ENCODE assay signal across 9 cellular contexts in genomic region chr16:74449470-74449869, GRCh38. TPM values are rescaled to one million over a fixed set of nuclear protein-coding genes. Genes with fewer than 3 reads are reported as not detected.
DNase-seq lines count a peak whose midpoint lies in the region; ATAC-seq and TF ChIP-seq lines count a peak whose summit lies in the region.
"Had no signal": no experiment of that assay in that cellular context is flagged by ENCODE, and none has a peak within 500 bp of the region (broad histone marks: within the 10 kb centered on the region; RNA-seq: fewer than 3 reads in every experiment).

No MANE protein-coding gene starts in this region.

- TF ChIP-seq CTCF in MCF 10A (IDR thresholded peaks at IDR 0.05; ENCODE audit: unreplicated experiment) (no peak), left lung (IDR thresholded peaks at IDR 0.05) (no peak), suprapubic skin (IDR thresholded peaks at IDR 0.05) (no peak)

- H3K4me3 ChIP-seq in left lung (no peak overlapping the region), suprapubic skin (no peak overlapping the region)

- no TSS peak for BruUV-seq in MCF 10A (replicated peaks; lab: Mats Ljungman, UMichigan)

- peaks cover 14 to 32% of the 10 kb centered on the region in 2 donors for H3K4me1 ChIP-seq in left lung
- H3K4me1 ChIP-seq in suprapubic skin, result peaks cover 37% of the 10 kb centered on the region

- TF ChIP-seq EP300 in suprapubic skin (IDR thresholded peaks at IDR 0.05), result no peak

- peak overlapping the region; percentile 76 to 78 for H3K27ac ChIP-seq in left lung
- H3K27ac ChIP-seq in suprapubic skin, result peak overlapping the region; percentile 88

- ATAC-seq in left lung (peak; percentile 46), GM21528 (IDR thresholded peaks at IDR 0.05; ENCODE audit: low FRiP score, unreplicated experiment) (no peak)
- ATAC-seq: activated T-helper 17 cell treated with anti-CD3 and anti-CD28 coated beads, Interleukin-2, amount 50 U/mL, for 72 hours had no signal

- no peaks in the 10 kb centered on the region for H3K9me3 Mint-ChIP-seq in MCF 10A (ENCODE audit: unreplicated experiment)
- H3K9me3 Mint-ChIP-seq: activated T-helper 17 cell treated with anti-CD3 and anti-CD28 coated beads, Interleukin-2, amount 50 U/mL, for 72 hours had no signal

- WGBS in suprapubic skin, result 95% methylated on average over 5 of the region's 5 CpGs

- intact Hi-C loops in MCF 10A (cut with micrococcal nuclease), result loop anchor here (2.0 to 5.0 kb wide), 2 partner anchors 157 to 173 kb away; partner anchors contain the start of gene GLG1
- intact Hi-C loops in left lung (cut with DNase I), result no loop called here

- H3K36me3 Mint-ChIP-seq in MCF 10A (ENCODE audit: insufficient read depth, unreplicated experiment), result peaks cover 54% of the 10 kb centered on the region

- TF ChIP-seq POLR2A in suprapubic skin (IDR thresholded peaks at IDR 0.05), result no peak

- POLR2A ChIA-PET in MCF 10A (lab: Yijun Ruan, JAX), result interaction anchor here (0.8 to 3.4 kb wide), 13 partner anchors 9 to 158 kb away, joined by 3 to 46 read pairs (median 5); partner anchors contain the start of gene GLG1

- H3K27me3 ChIP-seq in left lung, result no peaks in the 10 kb centered on the region
- H3K27me3 ChIP-seq in suprapubic skin, result no peaks in the 10 kb centered on the region

- DNase-seq in HPDE6-E6E7 (ENCODE audit: extremely low spot score), result peak; percentile 91
- peak; percentile 84 for DNase-seq in MCF 10A (ENCODE audit: unreplicated experiment)
- DNase-seq in left lung, result no peak
- no peak for DNase-seq in suprapubic skin (ENCODE audit: low spot score in 2 of 2)
- no peak for DNase-seq in T-helper 1 cell
- DNase-seq in Kasumi-1 (lab: John Stamatoyannopoulos, UW), result no peak
- DNase-seq in cerebellar nuclear complex (lab: John Stamatoyannopoulos, UW), result no peak

- H3K9me3 ChIP-seq in left lung, result no peaks in the 10 kb centered on the region
- no peaks in the 10 kb centered on the region for H3K9me3 ChIP-seq in suprapubic skin

- H3K36me3 ChIP-seq in left lung (peaks cover 0 to 61% of the 10 kb centered on the region in 2 donors), suprapubic skin (peaks cover 27% of the 10 kb centered on the region)

- peak overlapping the region; percentile 86 for H3K27ac Mint-ChIP-seq in MCF 10A (ENCODE audit: low read depth, unreplicated experiment)
- H3K27ac Mint-ChIP-seq: activated T-helper 17 cell treated with anti-CD3 and anti-CD28 coated beads, Interleukin-2, amount 50 U/mL, for 72 hours had no signal

- H3K4me1 Mint-ChIP-seq in MCF 10A (ENCODE audit: insufficient read depth, unreplicated experiment), result peaks cover 15% of the 10 kb centered on the region
- H3K4me1 Mint-ChIP-seq: activated T-helper 17 cell treated with anti-CD3 and anti-CD28 coated beads, Interleukin-2, amount 50 U/mL, for 72 hours had no signal

- H3K4me3 Mint-ChIP-seq in MCF 10A (ENCODE audit: unreplicated experiment), result peak overlapping the region; percentile 31
- H3K4me3 Mint-ChIP-seq: activated T-helper 17 cell treated with anti-CD3 and anti-CD28 coated beads, Interleukin-2, amount 50 U/mL, for 72 hours had no signal

- H3K27me3 Mint-ChIP-seq in MCF 10A (ENCODE audit: insufficient read depth, unreplicated experiment), result no peaks in the 10 kb centered on the region
- H3K27me3 Mint-ChIP-seq: activated T-helper 17 cell treated with anti-CD3 and anti-CD28 coated beads, Interleukin-2, amount 50 U/mL, for 72 hours had no signal

- CTCF ChIA-PET in MCF 10A (lab: Yijun Ruan, JAX), result interaction anchor here (0.6 to 3.0 kb wide), 16 partner anchors 9 to 678 kb away, joined by 3 to 20 read pairs (median 5); partner anchors contain the start of gene GLG1

RNA-seq across cellular contexts. Expression of gene CLEC18B, which starts 28.2 kb away (rescaled TPM):
- 0.89 TPM in 1 of 2 replicates, not detected in the other for total RNA-seq in MCF 10A (2022)
- 1 to 10 TPM in 1 of 2 donors, not detected in 1; 2.2 TPM for total RNA-seq in left lung
- under 1 TPM in 1 of 4 donors, not detected in 3; 0.72 TPM for total RNA-seq in suprapubic skin

Comparison
In these comparisons a context has a peak if more than half of its experiments do, and no peak if none do; other contexts are left out.
1. DNase-seq: peak in HPDE6-E6E7 (single experiment) and MCF 10A (single experiment); none in left lung (0 of 2), suprapubic skin (0 of 2), T-helper 1 cell (0 of 5), Kasumi-1 (0 of 2) and cerebellar nuclear complex (0 of 2).